1 cellular context compared by ENCODE assay signal in the genomic region with DNA sequence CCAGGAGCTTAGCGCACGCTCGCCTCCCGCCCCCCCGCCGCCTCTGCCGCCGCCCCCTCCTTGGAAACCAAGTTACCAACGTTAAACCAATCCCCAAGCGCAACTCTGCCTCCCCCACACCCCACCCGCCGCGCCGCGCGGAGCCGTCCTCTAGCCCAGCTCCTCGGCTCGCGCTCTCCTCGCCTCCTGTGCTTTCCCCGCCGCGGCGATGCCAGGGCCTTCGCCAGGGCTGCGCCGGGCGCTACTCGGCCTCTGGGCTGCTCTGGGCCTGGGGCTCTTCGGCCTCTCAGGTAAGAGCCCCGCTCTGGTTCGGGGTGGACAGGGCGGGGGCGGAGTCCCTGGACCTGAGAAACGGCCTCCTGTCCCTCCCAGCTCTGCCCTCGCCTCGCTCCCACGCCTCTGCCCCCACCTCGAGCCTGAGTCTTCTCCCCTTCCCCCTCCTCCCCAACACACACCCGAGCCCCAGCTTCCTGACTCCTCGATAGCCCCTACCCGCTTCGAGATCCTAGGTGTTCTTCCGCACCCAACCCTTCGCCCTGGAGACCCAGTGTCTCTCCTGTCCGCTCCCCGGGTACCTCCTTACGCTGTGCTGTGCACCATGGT.
TF ChIP-seq lines count a peak whose summit lies in the region.

A gene with protein sequence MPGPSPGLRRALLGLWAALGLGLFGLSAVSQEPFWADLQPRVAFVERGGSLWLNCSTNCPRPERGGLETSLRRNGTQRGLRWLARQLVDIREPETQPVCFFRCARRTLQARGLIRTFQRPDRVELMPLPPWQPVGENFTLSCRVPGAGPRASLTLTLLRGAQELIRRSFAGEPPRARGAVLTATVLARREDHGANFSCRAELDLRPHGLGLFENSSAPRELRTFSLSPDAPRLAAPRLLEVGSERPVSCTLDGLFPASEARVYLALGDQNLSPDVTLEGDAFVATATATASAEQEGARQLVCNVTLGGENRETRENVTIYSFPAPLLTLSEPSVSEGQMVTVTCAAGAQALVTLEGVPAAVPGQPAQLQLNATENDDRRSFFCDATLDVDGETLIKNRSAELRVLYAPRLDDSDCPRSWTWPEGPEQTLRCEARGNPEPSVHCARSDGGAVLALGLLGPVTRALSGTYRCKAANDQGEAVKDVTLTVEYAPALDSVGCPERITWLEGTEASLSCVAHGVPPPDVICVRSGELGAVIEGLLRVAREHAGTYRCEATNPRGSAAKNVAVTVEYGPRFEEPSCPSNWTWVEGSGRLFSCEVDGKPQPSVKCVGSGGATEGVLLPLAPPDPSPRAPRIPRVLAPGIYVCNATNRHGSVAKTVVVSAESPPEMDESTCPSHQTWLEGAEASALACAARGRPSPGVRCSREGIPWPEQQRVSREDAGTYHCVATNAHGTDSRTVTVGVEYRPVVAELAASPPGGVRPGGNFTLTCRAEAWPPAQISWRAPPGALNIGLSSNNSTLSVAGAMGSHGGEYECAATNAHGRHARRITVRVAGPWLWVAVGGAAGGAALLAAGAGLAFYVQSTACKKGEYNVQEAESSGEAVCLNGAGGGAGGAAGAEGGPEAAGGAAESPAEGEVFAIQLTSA (plus strand): TSS at position 117 of the 603 bp plus-strand sequence. CDS start 92 bp downstream, at position 209.

TF ChIP-seq in GM12878, 131 proteins besides CTCF, POLR2A, EP300 and RAD21:
- TF ChIP-seq CBFB (IDR thresholded peaks at IDR 0.05; ENCODE audit: low read depth) (no peak), ZBTB33 (IDR thresholded peaks at IDR 0.05) (no peak), EGR1 (IDR thresholded peaks at IDR 0.05; ENCODE audit: borderline replicate concordance in 1 of 2, low read depth in 2 of 2, low read length in 2 of 2) (0 out of 3 replicates have a peak, but pooled peaks of 1 of the 2 experiments have one; percentile 5), GATAD2B (conservative IDR thresholded peaks at IDR 0.05; ENCODE audit: low read depth) (0 out of 2 replicates have a peak, but pooled peaks have one; percentile 32), BHLHE40 (IDR thresholded peaks at IDR 0.05; ENCODE audit: borderline replicate concordance in 1 of 2, low read depth in 2 of 2, low read length in 1 of 2) (no peak), TCF12 (IDR thresholded peaks at IDR 0.05; ENCODE audit: low read depth, low read length) (no peak), MEF2B (IDR thresholded peaks at IDR 0.05; ENCODE audit: partially characterized antibody, poor library complexity, severe bottlenecking) (no peak)
- TF ChIP-seq, protein P1, sequence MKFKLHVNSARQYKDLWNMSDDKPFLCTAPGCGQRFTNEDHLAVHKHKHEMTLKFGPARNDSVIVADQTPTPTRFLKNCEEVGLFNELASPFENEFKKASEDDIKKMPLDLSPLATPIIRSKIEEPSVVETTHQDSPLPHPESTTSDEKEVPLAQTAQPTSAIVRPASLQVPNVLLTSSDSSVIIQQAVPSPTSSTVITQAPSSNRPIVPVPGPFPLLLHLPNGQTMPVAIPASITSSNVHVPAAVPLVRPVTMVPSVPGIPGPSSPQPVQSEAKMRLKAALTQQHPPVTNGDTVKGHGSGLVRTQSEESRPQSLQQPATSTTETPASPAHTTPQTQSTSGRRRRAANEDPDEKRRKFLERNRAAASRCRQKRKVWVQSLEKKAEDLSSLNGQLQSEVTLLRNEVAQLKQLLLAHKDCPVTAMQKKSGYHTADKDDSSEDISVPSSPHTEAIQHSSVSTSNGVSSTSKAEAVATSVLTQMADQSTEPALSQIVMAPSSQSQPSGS (IDR thresholded peaks at IDR 0.05; ENCODE audit: low read length), result no peak
